In genomic region chrX:43065978-43066377, GRCh38 we compare ENCODE assay signal across 26 cellular contexts.
DNase-seq lines count a peak whose midpoint lies in the region; FAIRE-seq and TF ChIP-seq lines count a peak whose summit lies in the region.
"Had no signal": no experiment of that assay in that cellular context is flagged by ENCODE, and none has a peak within 500 bp of the region (broad histone marks: within the 10 kb centered on the region; RNA-seq: fewer than 3 reads in every experiment).

No MANE protein-coding gene starts in this region.

- H3K27ac Mint-ChIP-seq in endothelial cell (ENCODE audit: unreplicated experiment): no peak overlapping the region
- H3K27ac Mint-ChIP-seq: B cell; CD8-positive, alpha-beta T cell had no signal

- H3K9me3 Mint-ChIP-seq in endothelial cell (ENCODE audit: unreplicated experiment): no peaks in the 10 kb centered on the region

- H3K4me3 Mint-ChIP-seq in endothelial cell (ENCODE audit: unreplicated experiment): no peak overlapping the region
- H3K4me3 Mint-ChIP-seq: B cell; CD8-positive, alpha-beta T cell had no signal

- no peaks in the 10 kb centered on the region for H3K36me3 Mint-ChIP-seq in endothelial cell (ENCODE audit: low read depth, unreplicated experiment)
- H3K36me3 Mint-ChIP-seq: CD8-positive, alpha-beta T cell had no signal

- TF ChIP-seq CTCF in fibroblast of pulmonary artery (IDR thresholded peaks at IDR 0.05; ENCODE audit: low read length, missing control alignments): no peak
- no peak for TF ChIP-seq CTCF in endothelial cell (IDR thresholded peaks at IDR 0.05; ENCODE audit: unreplicated experiment)

- H3K4me3 ChIP-seq in fibroblast of pulmonary artery (replicated peaks; ENCODE audit: low read depth, low read length): no peak overlapping the region
- H3K4me3 ChIP-seq: Peyer's patch had no signal

- peak; percentile 21 for DNase-seq in DMS53 (lab: John Stamatoyannopoulos, UW)
- no peak for DNase-seq in DMS53 treated with DMSO at 0.1 percent for 48 hours (lab: John Stamatoyannopoulos, UW; ENCODE audit: unreplicated experiment)
- DNase-seq in NCI-H226: peak; percentile 59
- peak; percentile 0 for DNase-seq in fibroblast of pulmonary artery (ENCODE audit: low read depth)
- peak; percentile 11 for DNase-seq in urothelium cell line (ENCODE audit: low spot score)
- no peak for DNase-seq in endothelial cell (ENCODE audit: low spot score)
- no peak for DNase-seq in dedifferentiated amniotic fluid mesenchymal stem cell (ENCODE audit: extremely low spot score)
- DNase-seq: CD8-positive, alpha-beta T cell; DMS 273 treated with DMSO at 0.1 percent for 48 hours; DND-41; HCEC 1CT; Karpas-422; NCI-H1092 treated with DMSO at 0.1 percent for 48 hours; NCI-H1436 treated with DMSO at 0.1 percent for 48 hours; NCI-H1930; NCI-H2107; NCI-H2227 treated with DMSO at 0.1 percent for 48 hours; NCI-H510A; NCI-H69; OCI-M1; Peyer's patch; SHP77 treated with DMSO at 0.1 percent for 48 hours; SK-N-SH had no signal

- H3K4me1 Mint-ChIP-seq in endothelial cell (ENCODE audit: unreplicated experiment): peaks cover 2% of the 10 kb centered on the region
- H3K4me1 Mint-ChIP-seq: B cell had no signal

- FAIRE-seq in urothelium cell line (lab: Jason Lieb, UNC): no peak
- FAIRE-seq: GM12892, H1 had no signal

- peaks cover 3% of the 10 kb centered on the region for H3K27me3 Mint-ChIP-seq in endothelial cell (ENCODE audit: unreplicated experiment)
- H3K27me3 Mint-ChIP-seq: B cell had no signal

Comparison
In these comparisons a context has a peak if more than half of its experiments do, and no peak if none do; other contexts are left out.
1. DNase-seq: peak in DMS53 (single experiment), NCI-H226 (single experiment), fibroblast of pulmonary artery (single experiment) and urothelium cell line (single experiment); none in DMS53 treated with DMSO at 0.1 percent for 48 hours (single experiment), endothelial cell (single experiment) and dedifferentiated amniotic fluid mesenchymal stem cell (single experiment).